ENCODE assay signal across 1 cellular context in the genomic region with DNA sequence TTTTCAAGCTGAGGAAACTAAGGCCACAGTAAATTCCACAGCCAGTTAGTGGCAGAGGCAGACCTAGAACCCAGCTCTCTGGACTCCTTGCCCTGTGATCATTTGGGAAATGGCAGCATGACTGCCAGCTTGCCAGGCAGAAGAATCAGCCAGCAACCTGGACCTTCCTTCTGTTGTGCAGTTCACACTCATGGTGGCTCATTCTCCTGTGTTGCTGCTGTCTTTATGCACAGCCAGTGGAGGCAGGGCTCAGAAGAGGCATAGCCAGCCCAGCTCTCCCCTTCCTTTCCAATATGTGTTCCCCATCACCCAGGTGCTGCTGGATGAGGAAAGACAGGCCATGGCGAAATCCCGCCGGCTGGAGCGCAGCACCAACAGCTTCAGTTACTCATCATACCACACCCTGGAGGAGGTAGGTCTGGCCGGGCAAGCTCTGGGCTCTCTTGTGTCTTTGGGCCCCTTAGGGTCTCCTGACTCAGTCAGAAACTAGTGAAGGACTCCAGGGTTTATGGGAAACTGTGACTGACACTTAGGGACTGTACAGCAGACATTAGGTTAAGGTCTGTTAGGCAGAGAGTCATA.
TF ChIP-seq lines count a peak whose summit lies in the region.

No MANE protein-coding gene starts in this region.

TF ChIP-seq in GM23338, 12 proteins besides CTCF, POLR2A, EP300 and RAD21 (continued from another document):
- TF ChIP-seq ZNF462 (CRISPR knock-in tag; IDR thresholded peaks at IDR 0.05) (no peak), EZH2phosphoT487 (IDR thresholded peaks at IDR 0.05; ENCODE audit: unreplicated experiment) (no peak), STAT1 (IDR thresholded peaks at IDR 0.05; ENCODE audit: unreplicated experiment) (no peak), ZNF331 (CRISPR knock-in tag; IDR thresholded peaks at IDR 0.05; ENCODE audit: low read depth) (no peak), JUNB (IDR thresholded peaks at IDR 0.05; ENCODE audit: unreplicated experiment) (no peak), NANOG (IDR thresholded peaks at IDR 0.05; ENCODE audit: borderline replicate concordance) (no peak), ETS1 (IDR thresholded peaks at IDR 0.05) (no peak), ZNF114 (CRISPR knock-in tag; IDR thresholded peaks at IDR 0.05) (no peak), CREB1 (CRISPR knock-in tag; IDR thresholded peaks at IDR 0.05; ENCODE audit: low read depth) (no peak)
